In genomic region chr14:60651051-60651935, GRCh38 we compare ENCODE assay signal across 14 cellular contexts. TPM values are rescaled to one million over a fixed set of nuclear protein-coding genes. Genes with fewer than 3 reads are reported as not detected.
DNase-seq lines count a peak whose midpoint lies in the region; ATAC-seq, FAIRE-seq and TF ChIP-seq lines count a peak whose summit lies in the region.
"Had no signal": no experiment of that assay in that cellular context is flagged by ENCODE, and none has a peak within 500 bp of the region (broad histone marks: within the 10 kb centered on the region; RNA-seq: fewer than 3 reads in every experiment).

No MANE protein-coding gene starts in this region.

- no peak overlapping the region for H4K91ac ChIP-seq in H1 (replicated peaks; ENCODE audit: insufficient read length, low read length)

- peaks cover 100% of the 10 kb centered on the region for H3K27me3 ChIP-seq in GM23338 (ENCODE audit: insufficient read depth)
- H3K27me3 ChIP-seq in H1 (replicated peaks in 1 of 4; ENCODE audit: control insufficient read depth in 3 of 4, extremely low read depth in 1 of 4, insufficient read depth in 3 of 4, low read length in 3 of 4), result peaks cover 88 to 98% (median 96%) of the 10 kb centered on the region in 4 experiments

- no peaks in the 10 kb centered on the region for H3K36me3 ChIP-seq in GM23338 (ENCODE audit: insufficient read depth)
- H3K36me3 ChIP-seq in H1 (ENCODE audit: control insufficient read depth in 2 of 4, insufficient read depth in 4 of 4, low read length in 3 of 4), result peaks cover 0 to 2% (median 0%) of the 10 kb centered on the region in 4 experiments; a peak in 1 of 8 replicates
- H3K36me3 ChIP-seq: right lobe of liver had no signal

- H4K5ac ChIP-seq in H1 (ENCODE audit: insufficient read length, low read depth, low read length), result no peak overlapping the region

- H3K14ac ChIP-seq in H1 (ENCODE audit: insufficient read length), result no peak overlapping the region

- no peak overlapping the region for H2BK120ac ChIP-seq in H1 (replicated peaks; ENCODE audit: low read depth, low read length)

- no peak for TF ChIP-seq POLR2A in H1 (IDR thresholded peaks at IDR 0.05; ENCODE audit: control extremely low read depth in 1 of 2, low read depth in 2 of 2, low read length in 2 of 2)
- TF ChIP-seq POLR2A in lower leg skin (IDR thresholded peaks at IDR 0.05), result no peak

- H3K9me2 ChIP-seq in GM23338 (ENCODE audit: insufficient read depth), result no peaks in the 10 kb centered on the region

- peaks cover 39% of the 10 kb centered on the region for H3F3A ChIP-seq in GM23338 (replicated peaks; ENCODE audit: low read depth)

- H3K23me2 ChIP-seq in H1 (ENCODE audit: low read depth, low read length), result peaks cover 20% of the 10 kb centered on the region

- H2BK15ac ChIP-seq in H1 (ENCODE audit: low read length), result no peak overlapping the region

- peaks cover 69% of the 10 kb centered on the region for H3K4me1 Mint-ChIP-seq in GM23338

- H3K27ac ChIP-seq in GM23338 (ENCODE audit: low read depth) (no peak overlapping the region), H1 (ENCODE audit: low read depth, low read length) (no peak overlapping the region)
- H3K27ac ChIP-seq: foreskin keratinocyte, right lobe of liver had no signal

- no peak overlapping the region for H2BK20ac ChIP-seq in H1 (ENCODE audit: low read length)

- H3K18ac ChIP-seq in H1 (ENCODE audit: extremely low read depth, low read length), result no peak overlapping the region

- WGBS in H1 (ENCODE audit: extremely low coverage in 1 of 2, insufficient coverage in 1 of 2, insufficient read length in 1 of 2, insufficient replicate concordance in 2 of 2, low coverage in 1 of 2, low lambda C conversion rate in 2 of 2, missing lambda C conversion rate in 1 of 2), 2 experiments, result 5% methylated on average over 6 of the region's 6 CpGs; no CpG with 5 or more reads in 1 of the 2 experiments
- 28 to 32% methylated on average over 6 of the region's 6 CpGs for WGBS in lower leg skin, 2 donors

- no peak overlapping the region for H3K27ac Mint-ChIP-seq in GM23338
- H3K27ac Mint-ChIP-seq: CD4-positive, CD25-positive, alpha-beta regulatory T cell; H9 had no signal

- no peaks in the 10 kb centered on the region for H3K9me3 ChIP-seq in H1 (ENCODE audit: insufficient read depth in 2 of 2, low read depth in 1 of 2, low read length in 1 of 2)
- H3K9me3 ChIP-seq: right lobe of liver had no signal

- peaks cover 99% of the 10 kb centered on the region for H3K27me3 Mint-ChIP-seq in GM23338 (ENCODE audit: insufficient read depth, low read depth, poor library complexity)

- H4K20me1 ChIP-seq in GM23338 (replicated peaks; ENCODE audit: insufficient read depth) (peaks cover 14% of the 10 kb centered on the region), H1 (replicated peaks in 1 of 2; ENCODE audit: control insufficient read depth in 1 of 2, insufficient read depth in 2 of 2, low read length in 2 of 2) (peaks cover 2 to 24% of the 10 kb centered on the region in 2 experiments)

- no peak overlapping the region for H2AK5ac ChIP-seq in H1 (ENCODE audit: low read depth, low read length)

- H4K8ac ChIP-seq in H1 (ENCODE audit: extremely low read depth, insufficient read depth, low read length), result no peak overlapping the region

- no peaks in the 10 kb centered on the region; the same call in 2 of the 3 replicates for H3K36me3 Mint-ChIP-seq in GM23338 (ENCODE audit: low read depth)
- H3K36me3 Mint-ChIP-seq: CD4-positive, CD25-positive, alpha-beta regulatory T cell had no signal

- H3K79me2 ChIP-seq in GM23338 (replicated peaks; ENCODE audit: insufficient read depth) (no peaks in the 10 kb centered on the region), H1 (ENCODE audit: control insufficient read depth in 1 of 2, insufficient read depth in 2 of 2, low read length in 2 of 2) (no peaks in the 10 kb centered on the region)

- no peak overlapping the region for H3K23ac ChIP-seq in H1 (ENCODE audit: insufficient read length)

- no peak overlapping the region for H3K4ac ChIP-seq in H1 (replicated peaks; ENCODE audit: insufficient read length, low read depth, low read length)

- POLR2A ChIA-PET in H1 (lab: Charles Lee; ENCODE audit: partially characterized antibody), result no interaction called here

- peaks cover 3% of the 10 kb centered on the region; the same call in 1 of the 3 replicates for H3K9me3 Mint-ChIP-seq in GM23338
- H3K9me3 Mint-ChIP-seq: H9 had no signal

- H3K56ac ChIP-seq in H1 (replicated peaks; ENCODE audit: insufficient read length, low read depth, low read length), result no peak overlapping the region

- CTCF ChIA-PET in H1 (lab: Charles Lee; ENCODE audit: partially characterized antibody), result interaction anchor here (0.7 kb wide), 1 partner anchor 477 kb away, joined by 3 read pairs; no protein-coding TSS in a partner anchor

- TF ChIP-seq RAD21 in H1 (IDR thresholded peaks at IDR 0.05 in 1 of 2, conservative IDR thresholded peaks at IDR 0.05 in 1 of 2; ENCODE audit: low read depth in 2 of 2, low read length in 2 of 2), result no peak

- TF ChIP-seq EP300 in H1 (IDR thresholded peaks at IDR 0.05; ENCODE audit: borderline replicate concordance in 1 of 2, low read depth in 2 of 2, low read length in 2 of 2), result no peak

- FAIRE-seq in H1 (lab: Jason Lieb, UNC), result no peak
- FAIRE-seq: islet of Langerhans had no signal

- peak overlapping the region; percentile 7; the same call in 2 of the 3 replicates for H3K4me3 Mint-ChIP-seq in GM23338

- DNase-seq in GM23338 (ENCODE audit: low spot score), result no peak
- DNase-seq in NCI-H187 treated with DMSO at 0.1 percent for 48 hours (lab: John Stamatoyannopoulos, UW), result peak; percentile 71
- DNase-seq in H1 (ENCODE audit: low read depth in 1 of 2, low spot score in 2 of 2), result no peak
- peak; percentile 65 for DNase-seq in retina
- no peak for DNase-seq in stimulated activated naive CD4-positive, alpha-beta T cell treated with Interleukin-2 at 50 U/mL for 16 hours (lab: John Stamatoyannopoulos, UW)
- DNase-seq in lower leg skin (ENCODE audit: low spot score in 2 of 2), result no peak
- no peak for DNase-seq in cardiac septum (ENCODE audit: low spot score)
- DNase-seq: CD4-positive, CD25-positive, alpha-beta regulatory T cell; effector memory CD4-positive, alpha-beta T cell; foreskin keratinocyte had no signal

- H3K4me1 ChIP-seq in GM23338 (ENCODE audit: insufficient read depth) (peaks cover 74% of the 10 kb centered on the region), H1 (replicated peaks in 1 of 4; ENCODE audit: control insufficient read depth in 3 of 4, insufficient read depth in 4 of 4, low read length in 3 of 4) (peaks cover 12 to 43% (median 27%) of the 10 kb centered on the region in 4 experiments)

- peak overlapping the region; percentile 89; the same call in 1 of the 2 replicates for H3K4me2 ChIP-seq in GM23338
- peak overlapping the region in 1 of 2 experiments; percentile 84; a peak in 2 of 4 replicates for H3K4me2 ChIP-seq in H1 (ENCODE audit: insufficient read depth in 1 of 2, low read depth in 2 of 2, low read length in 2 of 2)

- H2AFZ ChIP-seq in GM23338 (no peak overlapping the region), H1 (ENCODE audit: low read length) (no peak overlapping the region)

- ATAC-seq in GM23338, result no peak

- H3K9ac ChIP-seq in H1 (replicated peaks in 1 of 4; ENCODE audit: extremely low read depth in 1 of 4, low read depth in 3 of 4, low read length in 3 of 4), result no peak overlapping the region

- intact Hi-C loops in lower leg skin (cut with DNase I; ENCODE audit: low total_unique reads), result no loop called here
- intact Hi-C loops in cardiac septum (cut with DNase I), result no loop called here

- H2BK12ac ChIP-seq in H1 (ENCODE audit: low read depth, low read length), result no peak overlapping the region

- H3K4me3 ChIP-seq in GM23338 (peak overlapping the region; percentile 49; the same call in 1 of the 2 replicates), H1 (ENCODE audit: extremely low read depth in 1 of 4, insufficient read depth in 2 of 4, low read depth in 3 of 4, low read length in 4 of 4) (peak overlapping the region in 1 of 4 experiments; percentile 56; a peak in 1 of 8 replicates), lower leg skin (ENCODE audit: low read depth, poor library complexity, severe bottlenecking) (no peak overlapping the region)
- H3K4me3 ChIP-seq: right lobe of liver had no signal

- no peaks in the 10 kb centered on the region for H3K79me1 ChIP-seq in H1 (ENCODE audit: low read depth, low read length)

- TF ChIP-seq CTCF in GM23338 (conservative IDR thresholded peaks at IDR 0.05; ENCODE audit: low read depth in 2 of 2), result no peak
- no peak for TF ChIP-seq CTCF in H1 (IDR thresholded peaks at IDR 0.05; ENCODE audit: control extremely low read depth in 1 of 3, insufficient read depth in 1 of 3, low read depth in 1 of 3, low read length in 3 of 3)
- TF ChIP-seq CTCF in lower leg skin (IDR thresholded peaks at IDR 0.05), result no peak

- no peak overlapping the region for H2BK5ac ChIP-seq in H1 (ENCODE audit: low read depth, low read length)

TF ChIP-seq in GM23338, 12 proteins besides CTCF, POLR2A, EP300 and RAD21:
- TF ChIP-seq POLR2AphosphoS5 (IDR thresholded peaks at IDR 0.05; ENCODE audit: low read depth) (no peak), EZH2 (IDR thresholded peaks at IDR 0.05; ENCODE audit: low read depth, unreplicated experiment) (peak; percentile 68)

TF ChIP-seq in H1, 55 proteins besides CTCF, POLR2A, EP300 and RAD21:
- TF ChIP-seq RNF2 (IDR thresholded peaks at IDR 0.05; ENCODE audit: borderline replicate concordance, low read depth, low read length, missing control alignments, poor library complexity, severe bottlenecking), result peak; percentile 28
- TF ChIP-seq SP2 (IDR thresholded peaks at IDR 0.05; ENCODE audit: low read length), result no peak
- no peak for TF ChIP-seq YY1 (IDR thresholded peaks at IDR 0.05; ENCODE audit: low read depth, low read length)

RNA-seq across cellular contexts. Expression of gene SIX1, which starts 2.0 kb away (rescaled TPM):
- total RNA-seq in GM23338 (2014; rRNA removed; shearing (Covaris generic)), result 0.35 and 0.78 TPM in 2 replicates
- polyA plus RNA-seq in GM23338 (2016; fragmentation: Nextera tagmentation; extraction: Ambion mirVana), result 0.66 and 0.71 TPM in 2 replicates
- 0.46 and 0.69 TPM in 2 replicates for total RNA-seq in H1 (2021; fragmentation: NEBNext Ultra II Directional; extraction: Animal tissue kit (Norgen Biotek cat#: 25700))
- 0.03 and 0.11 TPM in 2 replicates for polyA plus RNA-seq in H1 (2011; rRNA removed)
- 0.09 TPM for polyA plus RNA-seq in H1 (2011; cell fraction: cytosol; rRNA removed)
- polyA plus RNA-seq in H1 (2011; cell fraction: nucleus; rRNA removed), result 0.09 TPM
- 0.04 to 0.16 TPM in 2 of 4 replicates, not detected in the others for polyA plus RNA-seq in H1 (2012, experiment 1 of 2)
- 0.07 TPM for polyA plus RNA-seq in H1 (2012, experiment 2 of 2)
- 0.45 TPM for polyA plus RNA-seq in H1 (2013, experiment 1 of 2)
- polyA plus RNA-seq in H1 (2013, experiment 2 of 2), result 0.48 TPM
- 0.17 and 0.19 TPM in 2 replicates for polyA minus RNA-seq in H1 (2011; rRNA and poly(A)+ RNA removed)
- polyA minus RNA-seq in H1 (2011; cell fraction: cytosol; rRNA and poly(A)+ RNA removed), result not detected
- polyA minus RNA-seq in H1 (2011; cell fraction: nucleus; rRNA and poly(A)+ RNA removed), result 0.50 TPM
- total RNA-seq in lower leg skin, result 1 to 10 TPM in 2 of 4 donors, under 1 TPM in 1, not detected in 1; 0.21 to 1.2 (median 1.0) TPM
- 0.89 TPM for total RNA-seq in cardiac septum
- total RNA-seq: CD4-positive, CD25-positive, alpha-beta regulatory T cell; foreskin keratinocyte; mononuclear cell; right lobe of liver had no signal
- polyA plus RNA-seq: CD4-positive, CD25-positive, alpha-beta regulatory T cell; foreskin keratinocyte had no signal

Comparison
In these comparisons a context has a peak if more than half of its experiments do, and no peak if none do; other contexts are left out.
1. DNase-seq: peak in NCI-H187 treated with DMSO at 0.1 percent for 48 hours (single experiment) and retina (single experiment); none in GM23338 (single experiment), H1 (0 of 2), stimulated activated naive CD4-positive, alpha-beta T cell treated with Interleukin-2 at 50 U/mL for 16 hours (single experiment), lower leg skin (0 of 2) and cardiac septum (single experiment).